1 cellular context compared by ENCODE assay signal in genomic region chr5:180486636-180487149, GRCh38.
TF ChIP-seq lines count a peak whose summit lies in the region.

No MANE protein-coding gene starts in this region.

TF ChIP-seq in IMR-90, 13 proteins besides CTCF, POLR2A, EP300 and RAD21:
- no peak for TF ChIP-seq MXI1 (IDR thresholded peaks at IDR 0.05; ENCODE audit: borderline replicate concordance, low read depth, low read length)
- TF ChIP-seq USF2 (IDR thresholded peaks at IDR 0.05; ENCODE audit: low read depth, low read length): 0 out of 2 replicates have a peak, but pooled peaks have one; percentile 6
